Comparison of ENCODE assay signal across 1 cellular context in genomic region chr6:1164600-1164999, GRCh38.
A peak's percentile ranks its signal among the peaks of the same experiment; 100 is the strongest.
TF ChIP-seq lines count a peak whose summit lies in the region.

No MANE protein-coding gene starts in this region.

TF ChIP-seq in HepG2, 621 proteins besides CTCF, POLR2A, EP300 and RAD21 (continued from another document):
- TF ChIP-seq SOX13 (IDR thresholded peaks at IDR 0.05) = no peak
- peak in 1 of 2 experiments; percentile 38; a peak in 1 of 4 replicates for TF ChIP-seq SOX13 (CRISPR knock-in tag; conservative IDR thresholded peaks at IDR 0.05 in 1 of 2, IDR thresholded peaks at IDR 0.05 in 1 of 2)
- TF ChIP-seq SOX5 (CRISPR knock-in tag; IDR thresholded peaks at IDR 0.05; ENCODE audit: borderline replicate concordance) = peak; percentile 17; the same call in 1 of the 2 replicates
- TF ChIP-seq SMAD1 (CRISPR knock-in tag; IDR thresholded peaks at IDR 0.05; ENCODE audit: borderline replicate concordance, low read depth) = no peak
- peak; percentile 84 for TF ChIP-seq ZNF644 (CRISPR knock-in tag; IDR thresholded peaks at IDR 0.05; ENCODE audit: low read depth)
- TF ChIP-seq JUND (CRISPR knock-in tag; IDR thresholded peaks at IDR 0.05) = peak; percentile 56; the same call in 1 of the 2 replicates
- TF ChIP-seq ZSCAN29 (CRISPR knock-in tag; conservative IDR thresholded peaks at IDR 0.05) = no peak
- peak; percentile 33 for TF ChIP-seq XRCC5 (optimal IDR thresholded peaks at IDR 0.05; ENCODE audit: low read length)
- peak; percentile 62 for TF ChIP-seq TEAD3 (CRISPR knock-in tag; optimal IDR thresholded peaks at IDR 0.05; ENCODE audit: borderline replicate concordance)
